Comparison of ENCODE assay signal across 8 cellular contexts in the genomic region with DNA sequence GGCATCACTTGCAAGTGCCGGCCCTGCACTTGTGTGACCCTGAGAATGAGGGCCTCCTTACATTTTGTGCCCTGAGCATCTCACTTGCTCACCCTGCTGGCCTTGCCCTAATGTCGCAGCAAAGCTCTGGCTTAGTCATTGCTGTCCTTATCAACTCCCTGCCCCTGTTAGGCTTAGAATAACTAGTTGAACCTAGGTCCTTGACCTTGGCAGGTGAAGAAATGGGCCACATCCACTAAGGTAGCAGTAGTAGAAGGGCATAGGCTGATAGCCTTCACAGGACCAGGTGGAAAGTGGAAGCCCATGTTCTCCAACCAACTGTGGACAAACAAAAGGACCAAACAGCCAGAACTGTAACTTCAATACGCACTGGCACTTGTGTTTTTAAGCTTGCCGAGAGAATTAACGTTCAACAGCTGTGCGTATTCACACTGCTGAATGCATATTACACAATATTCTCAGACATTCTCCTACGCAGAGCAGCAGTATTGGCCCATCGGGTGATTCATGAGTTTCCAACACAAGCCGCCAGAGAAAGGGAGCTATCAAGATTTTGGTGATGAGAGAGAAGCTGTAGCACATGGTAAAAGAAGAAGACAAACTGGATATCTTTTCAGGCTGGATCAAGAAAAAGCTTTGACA. TPM values are rescaled to one million over a fixed set of nuclear protein-coding genes. Genes with fewer than 3 reads are reported as not detected.
DNase-seq lines count a peak whose midpoint lies in the region; ATAC-seq, FAIRE-seq and TF ChIP-seq lines count a peak whose summit lies in the region.

No MANE protein-coding gene starts in this region.

- intact Hi-C loops in tibial artery (cut with DNase I; ENCODE audit: low total_unique reads), result no loop called here

- H3K9me3 ChIP-seq in tibial artery, result no peaks in the 10 kb centered on the region

- H3K4me1 ChIP-seq in tibial artery, result peaks cover 0 to 28% (median 14%) of the 10 kb centered on the region in 4 donors

- peak overlapping the region; percentile 20 to 31 for H3K27ac ChIP-seq in tibial artery

- DNase-seq in AG08395 (ENCODE audit: low spot score) (peak; percentile 84), GM12891 (ENCODE audit: insufficient read length, low spot score) (no peak), NOMO-1 treated with DMSO at 0.1 percent for 48 hours (lab: John Stamatoyannopoulos, UW; ENCODE audit: unreplicated experiment) (peak; percentile 97), anterior cingulate cortex (lab: John Stamatoyannopoulos, UW) (peak in 30 of 58 donors; percentile 4 to 82 (median 20)), inferior parietal cortex (ENCODE audit: extremely low spot score) (peak; percentile 74), tibial artery (peak; percentile 70 to 73), KG1 (lab: John Stamatoyannopoulos, UW) (no peak)

- H3K36me3 ChIP-seq in tibial artery, result no peaks in the 10 kb centered on the region

- no peak for TF ChIP-seq CTCF in tibial artery (IDR thresholded peaks at IDR 0.05)

- no peaks in the 10 kb centered on the region for H3K27me3 ChIP-seq in tibial artery

- H3K4me3 ChIP-seq in tibial artery, result no peak overlapping the region

- TF ChIP-seq POLR2A in GM12891 (IDR thresholded peaks at IDR 0.05; ENCODE audit: low read depth, low read length), result no peak

- no peak for ATAC-seq in GM19395 (IDR thresholded peaks at IDR 0.05; ENCODE audit: unreplicated experiment)

- peak; percentile 60 for FAIRE-seq in GM12891 (lab: Jason Lieb, UNC)

TF ChIP-seq in GM12891, 5 proteins besides CTCF, POLR2A, EP300 and RAD21:
- TF ChIP-seq PAX5 (IDR thresholded peaks at IDR 0.05; ENCODE audit: insufficient read depth, low read length, severe bottlenecking) (no peak), POU2F2 (IDR thresholded peaks at IDR 0.05; ENCODE audit: low read depth, low read length) (no peak), SPI1 (IDR thresholded peaks at IDR 0.05; ENCODE audit: low read depth, low read length) (no peak), TAF1 (IDR thresholded peaks at IDR 0.05; ENCODE audit: low read depth, low read length) (no peak), POLR2AphosphoS5 (IDR thresholded peaks at IDR 0.05; ENCODE audit: low read depth, low read length) (no peak)

RNA-seq across cellular contexts. Expression of a gene that starts 27.7 kb away (rescaled TPM):
- 0.01 TPM for polyA plus RNA-seq in GM12891 (2012; ENCODE audit: low read depth, missing spikeins)

Comparison
In these comparisons a context has a peak if more than half of its experiments do, and no peak if none do; other contexts are left out.
1. DNase-seq: peak in AG08395 (single experiment), NOMO-1 treated with DMSO at 0.1 percent for 48 hours (single experiment), anterior cingulate cortex (30 of 58), inferior parietal cortex (single experiment) and tibial artery (2 of 2); none in GM12891 (single experiment) and KG1 (single experiment).